Comparison of ENCODE assay signal across 8 cellular contexts in genomic region chr9:130715270-130716077, GRCh38. TPM values are rescaled to one million over a fixed set of nuclear protein-coding genes. Genes with fewer than 3 reads are reported as not detected.
DNase-seq lines count a peak whose midpoint lies in the region; ATAC-seq and TF ChIP-seq lines count a peak whose summit lies in the region.

No MANE protein-coding gene starts in this region.

- peaks cover 5% of the 10 kb centered on the region for H3F3A ChIP-seq in DOHH2 (ENCODE audit: control insufficient read depth, insufficient read depth)
- peaks cover 4% of the 10 kb centered on the region; the same call in 1 of the 2 replicates for H3F3A ChIP-seq in OCI-LY1 (ENCODE audit: insufficient read depth, low read length)

- TF ChIP-seq POLR2A in ovary (IDR thresholded peaks at IDR 0.05): no peak

- H3K36me3 Mint-ChIP-seq in endothelial cell (ENCODE audit: low read depth, unreplicated experiment): no peaks in the 10 kb centered on the region

- H3K4me3 Mint-ChIP-seq in endothelial cell (ENCODE audit: unreplicated experiment): peak overlapping the region; percentile 96

- H3K79me2 ChIP-seq in DOHH2 (ENCODE audit: control insufficient read depth, low read length) (peaks cover 69% of the 10 kb centered on the region), OCI-LY1 (ENCODE audit: insufficient read depth, low read length) (peaks cover 32% of the 10 kb centered on the region)

- H3K27ac ChIP-seq in DOHH2 (ENCODE audit: low read depth, low read length) (no peak overlapping the region), OCI-LY1 (ENCODE audit: low read depth, low read length, poor library complexity, severe bottlenecking) (no peak overlapping the region), ovary (peak overlapping the region in 1 of 2 donors; percentile 20)

- peaks cover 3% of the 10 kb centered on the region for H3K27me3 Mint-ChIP-seq in endothelial cell (ENCODE audit: unreplicated experiment)

- no peaks in the 10 kb centered on the region for H3K9me3 ChIP-seq in DOHH2 (ENCODE audit: control insufficient read depth, insufficient read depth, low read length)
- no peaks in the 10 kb centered on the region for H3K9me3 ChIP-seq in OCI-LY1 (ENCODE audit: low read length)
- no peaks in the 10 kb centered on the region for H3K9me3 ChIP-seq in ovary

- H3K27me3 ChIP-seq in DOHH2 (ENCODE audit: control insufficient read depth, low read length): no peaks in the 10 kb centered on the region
- no peaks in the 10 kb centered on the region for H3K27me3 ChIP-seq in OCI-LY1 (ENCODE audit: insufficient read depth, low read length)
- no peaks in the 10 kb centered on the region for H3K27me3 ChIP-seq in ovary

- H3K9me2 ChIP-seq in DOHH2 (replicated peaks; ENCODE audit: control insufficient read depth, low read length) (no peaks in the 10 kb centered on the region), OCI-LY1 (ENCODE audit: low read depth, low read length) (no peaks in the 10 kb centered on the region)

- intact Hi-C loops in ovary (cut with DNase I): loop anchor here in 3 of 4 donors (5.0 to 10.0 kb wide), 2 partner anchors 49 to 52 kb away; no protein-coding TSS in a partner anchor

- H3K4me3 ChIP-seq in DOHH2 (ENCODE audit: low read length) (peak overlapping the region; percentile 96), OCI-LY1 (ENCODE audit: low read depth, low read length, poor library complexity, severe bottlenecking) (peak overlapping the region; percentile 79), ovary (peak overlapping the region; percentile 98)

- H3K9ac ChIP-seq in OCI-LY1 (ENCODE audit: low read length): peak overlapping the region; percentile 81

- no peak for ATAC-seq in HG03196 (IDR thresholded peaks at IDR 0.05; ENCODE audit: unreplicated experiment)

- DNase-seq in endothelial cell (ENCODE audit: low spot score) (no peak), ovary (no peak), GM13977 (ENCODE audit: low spot score) (no peak), SIG-M5 (lab: John Stamatoyannopoulos, UW) (no peak), OCI-M2 (lab: John Stamatoyannopoulos, UW; ENCODE audit: unreplicated experiment) (no peak)

- H3K4me1 ChIP-seq in DOHH2 (ENCODE audit: control insufficient read depth, low read length) (peaks cover 30% of the 10 kb centered on the region), OCI-LY1 (ENCODE audit: insufficient read depth, low read length, severe bottlenecking) (peaks cover 33% of the 10 kb centered on the region), ovary (ENCODE audit: insufficient read depth) (peaks cover 2% of the 10 kb centered on the region)

- H3K4me2 ChIP-seq in DOHH2 (ENCODE audit: low read length): peak overlapping the region; percentile 91
- peak overlapping the region; percentile 96 for H3K4me2 ChIP-seq in OCI-LY1 (ENCODE audit: low read length)

- TF ChIP-seq EP300 in ovary (IDR thresholded peaks at IDR 0.05): no peak

- H4K20me1 ChIP-seq in DOHH2 (ENCODE audit: control insufficient read depth, insufficient read depth, low read depth, low read length): peaks cover 5% of the 10 kb centered on the region; the same call in 1 of the 2 replicates
- H4K20me1 ChIP-seq in OCI-LY1 (ENCODE audit: insufficient read depth, low read length): no peaks in the 10 kb centered on the region

- WGBS in ovary, 3 donors: 5 to 8% (median 5%) methylated on average over 7 of the region's 7 CpGs

- H3K27ac Mint-ChIP-seq in endothelial cell (ENCODE audit: unreplicated experiment): no peak overlapping the region

- H3K4me1 Mint-ChIP-seq in endothelial cell (ENCODE audit: unreplicated experiment): peaks cover 33% of the 10 kb centered on the region

- TF ChIP-seq CTCF in DOHH2 (IDR thresholded peaks at IDR 0.05; ENCODE audit: low read depth, low read length, poor library complexity, severe bottlenecking): no peak
- no peak for TF ChIP-seq CTCF in OCI-LY1 (IDR thresholded peaks at IDR 0.05; ENCODE audit: low read length)
- no peak for TF ChIP-seq CTCF in endothelial cell (IDR thresholded peaks at IDR 0.05; ENCODE audit: unreplicated experiment)
- no peak for TF ChIP-seq CTCF in ovary (IDR thresholded peaks at IDR 0.05)
- no peak for TF ChIP-seq CTCF in GM13977 (IDR thresholded peaks at IDR 0.05; ENCODE audit: extremely low read depth, insufficient read depth, missing control alignments)

- no peaks in the 10 kb centered on the region for H3K36me3 ChIP-seq in DOHH2 (ENCODE audit: control insufficient read depth, low read length)
- H3K36me3 ChIP-seq in OCI-LY1 (ENCODE audit: insufficient read depth, low read length): no peaks in the 10 kb centered on the region
- no peaks in the 10 kb centered on the region for H3K36me3 ChIP-seq in ovary

- no peak overlapping the region for H2AFZ ChIP-seq in OCI-LY1 (ENCODE audit: low read length)

- H3K9me3 Mint-ChIP-seq in endothelial cell (ENCODE audit: unreplicated experiment): no peaks in the 10 kb centered on the region

- in situ Hi-C loops in GM13977 (cut with MboI; ENCODE audit: low pct_unique_long_range_greater_than_20kb, low sequenced_read_pairs, unreplicated experiment): loop anchor here (10.0 to 25.0 kb wide), 3 partner anchors 49 to 322 kb away; no protein-coding TSS in a partner anchor

RNA-seq across cellular contexts. Expression of gene EXOSC2, which starts 21.9 kb away (rescaled TPM):
- total RNA-seq in endothelial cell (ENCODE audit: unreplicated experiment) (26.0 TPM), ovary (10 to 100 TPM; 14.7 to 40.1 (median 33.8) TPM)
- 10 to 100 TPM; 21.5 to 32.7 TPM for polyA plus RNA-seq in ovary

RNA-seq across cellular contexts. Expression of gene PRDM12, which starts 51.1 kb away (rescaled TPM):
- total RNA-seq in endothelial cell (ENCODE audit: unreplicated experiment) (not detected), ovary (not detected)
- polyA plus RNA-seq in ovary: not detected
